Comparison of ENCODE assay signal across 8 cellular contexts in genomic region chr2:73983322-73984202, GRCh38.
DNase-seq lines count a peak whose midpoint lies in the region; ATAC-seq and TF ChIP-seq lines count a peak whose summit lies in the region.

No MANE protein-coding gene starts in this region.

- H3K27me3 ChIP-seq in layer of hippocampus (ENCODE audit: control insufficient read depth, insufficient read depth, low read length): no peaks in the 10 kb centered on the region
- peaks cover 4 to 8% of the 10 kb centered on the region in 2 donors for H3K27me3 ChIP-seq in stomach smooth muscle (ENCODE audit: control insufficient read depth in 1 of 2, insufficient read depth in 2 of 2, low read length in 2 of 2)

- DNase-seq in T-helper 2 cell treated with Interferon-gamma antibody and Interleukin-4, amounts not matched to agents 5 μg/mL and 100 μg/mL, for 36 hours (ENCODE audit: low spot score): no peak
- DNase-seq in T-helper 2 cell (no peak), NCI-H2029 (lab: John Stamatoyannopoulos, UW) (peak; percentile 83), astrocyte of the cerebellum (ENCODE audit: low read depth) (no peak)

- H3K36me3 Mint-ChIP-seq in T-helper 2 cell treated with Interferon-gamma antibody and Interleukin-4, amounts not matched to agents 5 μg/mL and 100 μg/mL, for 36 hours (ENCODE audit: low read depth): peaks cover 20% of the 10 kb centered on the region

- peak overlapping the region; percentile 78 for H3K4me3 Mint-ChIP-seq in T-helper 2 cell treated with Interferon-gamma antibody and Interleukin-4, amounts not matched to agents 5 μg/mL and 100 μg/mL, for 36 hours

- no peaks in the 10 kb centered on the region for H3K36me3 ChIP-seq in stomach smooth muscle (ENCODE audit: control insufficient read depth in 2 of 2, insufficient read depth in 2 of 2, low read length in 2 of 2)

- H3K9ac ChIP-seq in stomach smooth muscle (ENCODE audit: low read length in 2 of 2): peak overlapping the region; percentile 47 to 61

- H3K9me3 Mint-ChIP-seq in T-helper 2 cell treated with Interferon-gamma antibody and Interleukin-4, amounts not matched to agents 5 μg/mL and 100 μg/mL, for 36 hours: no peaks in the 10 kb centered on the region

- peaks cover 68% of the 10 kb centered on the region for H3K4me1 Mint-ChIP-seq in T-helper 2 cell treated with Interferon-gamma antibody and Interleukin-4, amounts not matched to agents 5 μg/mL and 100 μg/mL, for 36 hours (ENCODE audit: low read depth)

- peak overlapping the region; percentile 73 for H3K27ac Mint-ChIP-seq in T-helper 2 cell treated with Interferon-gamma antibody and Interleukin-4, amounts not matched to agents 5 μg/mL and 100 μg/mL, for 36 hours

- H3K4me1 ChIP-seq in stomach smooth muscle (ENCODE audit: control insufficient read depth, insufficient read depth, low read length): peaks cover 43% of the 10 kb centered on the region

- H3K9me3 ChIP-seq in stomach smooth muscle (ENCODE audit: control insufficient read depth in 2 of 2, low read length in 2 of 2): no peaks in the 10 kb centered on the region

- in situ Hi-C loops in astrocyte of the cerebellum (cut with HindIII; ENCODE audit: low sequenced_read_pairs): no loop called here

- peak overlapping the region; percentile 35 for H3K4me3 ChIP-seq in astrocyte of the cerebellum (ENCODE audit: low read depth, low read length)
- H3K4me3 ChIP-seq in stomach smooth muscle (ENCODE audit: low read length in 2 of 2): peak overlapping the region; percentile 41 to 71

- no peak for TF ChIP-seq CTCF in astrocyte of the cerebellum (IDR thresholded peaks at IDR 0.05; ENCODE audit: low read depth, low read length, missing control alignments)

- H3K27me3 Mint-ChIP-seq in T-helper 2 cell treated with Interferon-gamma antibody and Interleukin-4, amounts not matched to agents 5 μg/mL and 100 μg/mL, for 36 hours (ENCODE audit: low read depth): no peaks in the 10 kb centered on the region

- peak overlapping the region; percentile 27 for H3K27ac ChIP-seq in layer of hippocampus (ENCODE audit: low read depth, low read length)
- H3K27ac ChIP-seq in stomach smooth muscle (ENCODE audit: low read length): no peak overlapping the region

- ATAC-seq in GM19324 (IDR thresholded peaks at IDR 0.05; ENCODE audit: low FRiP score, unreplicated experiment) (no peak), HG02571 (IDR thresholded peaks at IDR 0.05; ENCODE audit: unreplicated experiment) (no peak)
